15 cellular contexts compared by ENCODE assay signal in genomic region chr1:10668241-10668761, GRCh38.
A peak's percentile ranks its signal among the peaks of the same experiment; 100 is the strongest.
DNase-seq lines count a peak whose midpoint lies in the region; ATAC-seq and TF ChIP-seq lines count a peak whose summit lies in the region.
"Had no signal": no experiment of that assay in that cellular context is flagged by ENCODE, and none has a peak within 500 bp of the region (broad histone marks: within the 10 kb centered on the region; RNA-seq: fewer than 3 reads in every experiment).

No MANE protein-coding gene starts in this region.

- H3K4me3 ChIP-seq in body of pancreas (no peak overlapping the region), right lobe of liver (no peak overlapping the region), stomach (no peak overlapping the region)
- no peak overlapping the region for H3K4me3 ChIP-seq in CD4-positive, alpha-beta memory T cell (ENCODE audit: low read length in 2 of 2)

- TF ChIP-seq EP300 in stomach (IDR thresholded peaks at IDR 0.05), result no peak

- H3K27me3 ChIP-seq in body of pancreas (no peaks in the 10 kb centered on the region), right lobe of liver (no peaks in the 10 kb centered on the region), stomach (no peaks in the 10 kb centered on the region)
- no peaks in the 10 kb centered on the region for H3K27me3 ChIP-seq in CD4-positive, alpha-beta memory T cell (ENCODE audit: insufficient read depth, low read length)

- peak; percentile 16 for ATAC-seq in body of pancreas
- peak; percentile 47 to 64 (median 56) for ATAC-seq in right lobe of liver
- ATAC-seq in GM18870 (IDR thresholded peaks at IDR 0.05; ENCODE audit: unreplicated experiment), result no peak
- ATAC-seq: naive thymus-derived CD8-positive, alpha-beta T cell had no signal

- POLR2A ChIA-PET in CD4-positive, alpha-beta memory T cell (lab: Charles Lee; ENCODE audit: partially characterized antibody), result no interaction called here

- TF ChIP-seq CTCF in body of pancreas (IDR thresholded peaks at IDR 0.05), result no peak
- no peak for TF ChIP-seq CTCF in right lobe of liver (IDR thresholded peaks at IDR 0.05)
- no peak for TF ChIP-seq CTCF in stomach (IDR thresholded peaks at IDR 0.05)

- no peaks in the 10 kb centered on the region for H3K9me3 Mint-ChIP-seq in CD4-positive, alpha-beta memory T cell
- H3K9me3 Mint-ChIP-seq: activated CD4-positive, alpha-beta memory T cell treated with anti-CD3 and anti-CD28 coated beads, Interleukin-2, amount 10 ng/mL, durations not matched to agents 7 days and 5 days; naive thymus-derived CD8-positive, alpha-beta T cell had no signal

- no peaks in the 10 kb centered on the region for H3K36me3 ChIP-seq in body of pancreas (replicated peaks in 1 of 2; ENCODE audit: insufficient read depth in 1 of 2, low read depth in 2 of 2)
- no peaks in the 10 kb centered on the region for H3K36me3 ChIP-seq in right lobe of liver
- peaks cover 10 to 20% (median 13%) of the 10 kb centered on the region in 4 donors for H3K36me3 ChIP-seq in stomach
- H3K36me3 ChIP-seq in CD4-positive, alpha-beta memory T cell (ENCODE audit: insufficient read depth, low read length), result no peaks in the 10 kb centered on the region

- H3K4me1 ChIP-seq in body of pancreas (peaks cover 54% of the 10 kb centered on the region), right lobe of liver (peaks cover 0 to 54% (median 30%) of the 10 kb centered on the region in 4 donors), stomach (peaks cover 89 to 100% (median 95%) of the 10 kb centered on the region in 4 donors)
- H3K4me1 ChIP-seq in CD4-positive, alpha-beta memory T cell (ENCODE audit: insufficient read depth, low read length), result no peaks in the 10 kb centered on the region

- H3K27ac Mint-ChIP-seq in CD4-positive, alpha-beta memory T cell, result peak overlapping the region in 1 of 7 donors; percentile 42
- H3K27ac Mint-ChIP-seq: activated CD4-positive, alpha-beta memory T cell treated with anti-CD3 and anti-CD28 coated beads, Interleukin-2, amount 10 ng/mL, durations not matched to agents 7 days and 5 days; naive thymus-derived CD8-positive, alpha-beta T cell had no signal

- peak; percentile 85 for DNase-seq in NCI-H510A (lab: John Stamatoyannopoulos, UW)
- DNase-seq in NCI-H510A treated with DMSO at 0.1 percent for 48 hours (lab: John Stamatoyannopoulos, UW), result no peak
- no peak for DNase-seq in body of pancreas
- DNase-seq in right lobe of liver, result peak; percentile 64 to 83 (median 82)
- DNase-seq in stomach, result peak; percentile 60
- no peak for DNase-seq in CD4-positive, alpha-beta memory T cell
- no peak for DNase-seq in mesenteric fat pad (ENCODE audit: low spot score)
- DNase-seq: activated CD4-positive, alpha-beta memory T cell treated with anti-CD3 and anti-CD28 coated beads, Interleukin-2, amount 10 ng/mL, durations not matched to agents 7 days and 5 days; activated effector memory CD4-positive, alpha-beta T cell treated with anti-CD3 and anti-CD28 coated beads, Interleukin-2, amount 50 U/mL, for 16 hours; Calu3; Karpas-422; naive thymus-derived CD8-positive, alpha-beta T cell; NCI-H187 treated with DMSO at 0.1 percent for 48 hours; T1000 had no signal

- peaks cover 0 to 4% (median 0%) of the 10 kb centered on the region in 4 donors for H3K4me1 Mint-ChIP-seq in CD4-positive, alpha-beta memory T cell
- H3K4me1 Mint-ChIP-seq: activated CD4-positive, alpha-beta memory T cell treated with anti-CD3 and anti-CD28 coated beads, Interleukin-2, amount 10 ng/mL, durations not matched to agents 7 days and 5 days had no signal

- intact Hi-C loops in body of pancreas (cut with DNase I) (no loop called here), right lobe of liver (cut with DNase I) (no loop called here), stomach (cut with DNase I; ENCODE audit: low total_unique reads) (no loop called here)
- intact Hi-C loops in CD4-positive, alpha-beta memory T cell (cut with micrococcal nuclease), result no loop called here

- no peaks in the 10 kb centered on the region for H3K9me3 ChIP-seq in body of pancreas
- H3K9me3 ChIP-seq in right lobe of liver, result no peaks in the 10 kb centered on the region
- H3K9me3 ChIP-seq in stomach, result no peaks in the 10 kb centered on the region
- no peaks in the 10 kb centered on the region for H3K9me3 ChIP-seq in CD4-positive, alpha-beta memory T cell (ENCODE audit: control insufficient read depth in 1 of 2, low read length in 2 of 2)

- 79 to 92% methylated on average over 8 to 20 of the region's 20 CpGs for WGBS in body of pancreas, 2 donors
- WGBS in right lobe of liver (ENCODE audit: insufficient coverage, low coverage, low lambda C conversion rate, missing lambda C conversion rate), result 26% methylated on average over 11 of the region's 20 CpGs
- 22 to 45% (median 25%) methylated on average over 14 to 20 of the region's 20 CpGs for WGBS in stomach, 5 donors

- no peak for TF ChIP-seq POLR2A in body of pancreas (IDR thresholded peaks at IDR 0.05)
- no peak for TF ChIP-seq POLR2A in right lobe of liver (IDR thresholded peaks at IDR 0.05)
- no peak for TF ChIP-seq POLR2A in stomach (IDR thresholded peaks at IDR 0.05)

- H3K36me3 Mint-ChIP-seq in CD4-positive, alpha-beta memory T cell, result peaks cover 0 to 8% of the 10 kb centered on the region in 2 donors

- no peak overlapping the region for H3K4me3 Mint-ChIP-seq in CD4-positive, alpha-beta memory T cell
- H3K4me3 Mint-ChIP-seq: activated CD4-positive, alpha-beta memory T cell treated with anti-CD3 and anti-CD28 coated beads, Interleukin-2, amount 10 ng/mL, durations not matched to agents 7 days and 5 days; naive thymus-derived CD8-positive, alpha-beta T cell had no signal

- H3K27ac ChIP-seq in body of pancreas (peak overlapping the region in 2 of 4 donors; percentile 17 to 26), right lobe of liver (peak overlapping the region; percentile 49 to 76 (median 68)), stomach (peak overlapping the region; percentile 88 to 97 (median 91))
- H3K27ac ChIP-seq in CD4-positive, alpha-beta memory T cell (ENCODE audit: low read depth, low read length), result no peak overlapping the region

- CTCF ChIA-PET in CD4-positive, alpha-beta memory T cell (lab: Charles Lee; ENCODE audit: partially characterized antibody), result no interaction called here

- no peaks in the 10 kb centered on the region for H3K27me3 Mint-ChIP-seq in CD4-positive, alpha-beta memory T cell
- H3K27me3 Mint-ChIP-seq: activated CD4-positive, alpha-beta memory T cell treated with anti-CD3 and anti-CD28 coated beads, Interleukin-2, amount 10 ng/mL, durations not matched to agents 7 days and 5 days; naive thymus-derived CD8-positive, alpha-beta T cell had no signal

Comparison
In these comparisons a context has a peak if more than half of its experiments do, and no peak if none do; other contexts are left out.
1. DNase-seq: peak in NCI-H510A (single experiment), right lobe of liver (3 of 3) and stomach (single experiment); none in NCI-H510A treated with DMSO at 0.1 percent for 48 hours (single experiment), body of pancreas (0 of 4), CD4-positive, alpha-beta memory T cell (0 of 5) and mesenteric fat pad (single experiment).